Comparison of ENCODE assay signal across 1 cellular context in genomic region chr12:21547437-21547836, GRCh38.
TF ChIP-seq lines count a peak whose summit lies in the region.

No MANE protein-coding gene starts in this region.

TF ChIP-seq in A549, 52 proteins besides CTCF, POLR2A, EP300 and RAD21 (continued from another document):
- TF ChIP-seq KDM5A (IDR thresholded peaks at IDR 0.05) (no peak), REST (IDR thresholded peaks at IDR 0.05) (no peak), MAZ (IDR thresholded peaks at IDR 0.05; ENCODE audit: borderline replicate concordance, low read depth, low read length) (no peak), TP53 (CRISPR knock-in tag; IDR thresholded peaks at IDR 0.05) (no peak), BCL3 (IDR thresholded peaks at IDR 0.05) (no peak)
